Comparison of ENCODE assay signal across 8 cellular contexts in genomic region chr10:33333260-33334169, GRCh38. TPM values are rescaled to one million over a fixed set of nuclear protein-coding genes. Genes with fewer than 3 reads are reported as not detected.
DNase-seq lines count a peak whose midpoint lies in the region; ATAC-seq, FAIRE-seq and TF ChIP-seq lines count a peak whose summit lies in the region.

No MANE protein-coding gene starts in this region.

- peaks cover 53% of the 10 kb centered on the region for H4K20me1 ChIP-seq in PC-3 (ENCODE audit: low read length)

- FAIRE-seq in bronchial epithelial cell (lab: Jason Lieb, UNC), result peak; percentile 32

- H3K36me3 ChIP-seq in PC-3 (ENCODE audit: low read depth, low read length) (peaks cover 53% of the 10 kb centered on the region), bronchial epithelial cell (ENCODE audit: control insufficient read depth, insufficient read depth, low read length) (no peaks in the 10 kb centered on the region), vagina (no peaks in the 10 kb centered on the region)

- no peaks in the 10 kb centered on the region for H3K9me2 ChIP-seq in PC-3 (replicated peaks; ENCODE audit: low read length)

- H3K4me3 ChIP-seq in PC-3 (ENCODE audit: low read length) (peak overlapping the region; percentile 69), bronchial epithelial cell (ENCODE audit: low read depth, low read length) (peak overlapping the region; percentile 80), vagina (peak overlapping the region; percentile 80 to 86)

- BruUV-seq in PC-3 (replicated peaks; lab: Mats Ljungman, UMichigan), result TSS peak; percentile 25

- H3K9me3 Mint-ChIP-seq in mesothelial cell of epicardium, result no peaks in the 10 kb centered on the region

- intact Hi-C loops in PC-3 (cut with micrococcal nuclease) (loop anchor here (5.0 to 10.0 kb wide), 5 partner anchors 569 to 1671 kb away; no protein-coding TSS in a partner anchor), vagina (cut with DNase I) (loop anchor here (5.0 to 10.0 kb wide), 4 partner anchors 139 to 1304 kb away; no protein-coding TSS in a partner anchor)

- H3K27ac ChIP-seq in PC-3 (ENCODE audit: low read length) (peak overlapping the region; percentile 86), vagina (peak overlapping the region; percentile 85)

- H3K9ac ChIP-seq in PC-3 (ENCODE audit: low read length), result peak overlapping the region; percentile 89

- H3K27me3 Mint-ChIP-seq in mesothelial cell of epicardium (ENCODE audit: low read depth), result no peaks in the 10 kb centered on the region

- peak overlapping the region; percentile 79 for H3K4me3 Mint-ChIP-seq in mesothelial cell of epicardium

- peaks cover 99% of the 10 kb centered on the region for H3K79me2 ChIP-seq in PC-3 (ENCODE audit: low read length)

- H3K27me3 ChIP-seq in PC-3 (ENCODE audit: low read length) (no peaks in the 10 kb centered on the region), bronchial epithelial cell (ENCODE audit: control insufficient read depth, insufficient read depth, low read length) (no peaks in the 10 kb centered on the region), vagina (no peaks in the 10 kb centered on the region)

- peak overlapping the region; percentile 90 for H3K27ac Mint-ChIP-seq in mesothelial cell of epicardium

- ATAC-seq in PC-3 (no peak), omental fat pad (ENCODE audit: low FRiP score) (no peak)

- H3K4me2 ChIP-seq in PC-3 (ENCODE audit: low read length), result peak overlapping the region; percentile 78

- peak; percentile 6 for DNase-seq in stimulated activated CD4-positive, alpha-beta T cell treated with anti-CD3 and anti-CD28 coated beads, Interleukin-12 subunit alpha, Interleukin-12 subunit beta, amount 100 ng/mL, for 4 hours
- no peak for DNase-seq in stimulated activated CD4-positive, alpha-beta T cell treated with anti-CD3 and anti-CD28 coated beads, Interleukin-4, amount 100 ng/mL, for 1 hour
- peak; percentile 65 for DNase-seq in PC-3
- DNase-seq in bronchial epithelial cell (ENCODE audit: low read depth), result peak; percentile 63
- DNase-seq in mesothelial cell of epicardium (ENCODE audit: low spot score in 2 of 2, unreplicated experiment in 2 of 2), result no peak
- DNase-seq in vagina (ENCODE audit: extremely low spot score in 2 of 2), result no peak
- DNase-seq in omental fat pad (ENCODE audit: low spot score), result no peak
- DNase-seq in 8988T, result no peak

- H3K4me1 ChIP-seq in PC-3 (ENCODE audit: insufficient read depth, low read length) (peaks cover 34% of the 10 kb centered on the region), vagina (peaks cover 32% of the 10 kb centered on the region)

- TF ChIP-seq CTCF in PC-3 (conservative IDR thresholded peaks at IDR 0.05; ENCODE audit: low read depth, low read length) (no peak), bronchial epithelial cell (IDR thresholded peaks at IDR 0.05; ENCODE audit: insufficient read depth, low read length, severe bottlenecking) (no peak), mesothelial cell of epicardium (IDR thresholded peaks at IDR 0.05; ENCODE audit: unreplicated experiment) (no peak), vagina (IDR thresholded peaks at IDR 0.05) (no peak), omental fat pad (IDR thresholded peaks at IDR 0.05) (no peak)

- no peak for TF ChIP-seq POLR2A in vagina (IDR thresholded peaks at IDR 0.05)

- CTCF ChIA-PET in PC-3 (lab: Charles Lee), result interaction anchor here (0.6 to 2.4 kb wide), 4 partner anchors 140 to 1305 kb away, joined by 3 to 19 read pairs (median 8); no protein-coding TSS in a partner anchor

- H3F3A ChIP-seq in PC-3 (ENCODE audit: low read length, unreplicated experiment), result peaks cover 11% of the 10 kb centered on the region

- peaks cover 55% of the 10 kb centered on the region for H3K4me1 Mint-ChIP-seq in mesothelial cell of epicardium

- POLR2A ChIA-PET in PC-3 (lab: Charles Lee; ENCODE audit: unreplicated experiment), result interaction anchor here (0.6 to 1.2 kb wide), 9 partner anchors 23 to 892 kb away, joined by 3 to 9 read pairs (median 4); no protein-coding TSS in a partner anchor

- H3K9me3 ChIP-seq in PC-3 (ENCODE audit: low read length), result no peaks in the 10 kb centered on the region
- H3K9me3 ChIP-seq in vagina, result no peaks in the 10 kb centered on the region

- peaks cover 11% of the 10 kb centered on the region for H3K36me3 Mint-ChIP-seq in mesothelial cell of epicardium

- 0 out of 2 replicates have a peak overlapping the region, but pooled peaks have one; percentile 2 for H2AFZ ChIP-seq in PC-3 (ENCODE audit: low read length)

RNA-seq across cellular contexts. Expression of gene NRP1, which starts 1.0 kb away (rescaled TPM):
- total RNA-seq in PC-3 (2014; rRNA removed) (482 and 555 TPM in 2 replicates), bronchial epithelial cell (16.1 and 21.6 TPM in 2 replicates), mesothelial cell of epicardium (44.8 to 51.2 TPM (median 47.7 TPM) in 3 replicates), vagina (52.5 TPM), omental fat pad (100 to 1,000 TPM in 3 of 4 donors, 10 to 100 TPM in 1; 72.8 to 223 (median 178) TPM)

Comparison
In these comparisons a context has a peak if more than half of its experiments do, and no peak if none do; other contexts are left out.
1. DNase-seq: peak in stimulated activated CD4-positive, alpha-beta T cell treated with anti-CD3 and anti-CD28 coated beads, Interleukin-12 subunit alpha, Interleukin-12 subunit beta, amount 100 ng/mL, for 4 hours (single experiment), PC-3 (single experiment) and bronchial epithelial cell (single experiment); none in stimulated activated CD4-positive, alpha-beta T cell treated with anti-CD3 and anti-CD28 coated beads, Interleukin-4, amount 100 ng/mL, for 1 hour (single experiment), mesothelial cell of epicardium (0 of 2), vagina (0 of 2), omental fat pad (single experiment) and 8988T (single experiment).
2. Peak in every context shown above with its lines, with median percentiles within 50 percentile points of each other: H3K4me3 ChIP-seq.